Comparison of ENCODE assay signal across 8 cellular contexts in genomic region chr6:165930668-165931067, GRCh38.
"Had no signal": no experiment of that assay in that cellular context is flagged by ENCODE, and none has a peak within 500 bp of the region (broad histone marks: within the 10 kb centered on the region; RNA-seq: fewer than 3 reads in every experiment).

No MANE protein-coding gene starts in this region.

- FAIRE-seq: G401.6, GM12878, GM12891, GM12892, GM18507, GM19239 had no signal

- H3K4me3 ChIP-seq: GM12878 had no signal

- DNase-seq: GDM1, GF-D8 had no signal

- ATAC-seq: GM12878 had no signal
